ENCODE assay signal across 1 cellular context in the genomic region with DNA sequence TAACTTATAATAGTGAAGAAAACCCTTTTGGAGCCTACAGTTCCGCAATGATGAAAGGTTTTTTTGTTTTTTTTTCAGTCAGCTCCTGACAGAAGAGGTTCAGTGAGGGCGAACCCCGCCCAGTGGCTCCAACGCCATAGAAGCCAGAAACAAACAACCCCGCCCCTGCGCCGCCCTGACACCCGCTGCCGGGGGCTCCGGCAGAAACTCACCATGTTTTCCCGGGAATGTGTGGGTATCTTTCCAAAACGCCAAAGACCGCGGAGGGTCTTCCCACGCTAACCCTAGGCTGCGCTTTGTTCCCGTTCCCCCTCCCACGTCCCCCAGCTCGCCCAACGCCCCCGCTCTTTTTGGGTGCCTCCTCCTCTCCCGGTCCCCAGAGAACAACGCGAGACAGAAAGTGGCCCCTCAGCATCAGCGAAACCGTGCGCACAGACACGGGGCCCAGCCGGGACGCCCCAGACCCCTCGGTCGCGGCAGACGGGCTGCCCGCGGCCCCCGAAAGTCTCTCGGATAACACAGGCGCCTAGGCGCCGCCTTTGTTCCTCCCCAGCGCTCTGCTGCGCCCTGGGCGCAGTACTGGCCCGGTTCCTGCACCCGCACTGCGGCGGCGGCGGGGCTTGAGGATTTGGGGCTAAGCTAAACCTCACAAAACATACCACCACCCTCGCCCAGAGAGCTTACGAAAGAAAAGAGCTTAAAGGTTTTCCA.
TF ChIP-seq lines count a peak whose summit lies in the region.

No MANE protein-coding gene starts in this region.

TF ChIP-seq in IMR-90, 13 proteins besides CTCF, POLR2A, EP300 and RAD21:
- TF ChIP-seq NFE2L2 (IDR thresholded peaks at IDR 0.05; ENCODE audit: low read depth, low read length) (no peak), MAFK (IDR thresholded peaks at IDR 0.05; ENCODE audit: low read depth, low read length) (no peak), MAZ (IDR thresholded peaks at IDR 0.05; ENCODE audit: borderline replicate concordance, low read depth, low read length) (peak; percentile 7; the same call in 1 of the 2 replicates), SMC3 (IDR thresholded peaks at IDR 0.05; ENCODE audit: low read depth, low read length) (no peak)
- TF ChIP-seq, protein P1, sequence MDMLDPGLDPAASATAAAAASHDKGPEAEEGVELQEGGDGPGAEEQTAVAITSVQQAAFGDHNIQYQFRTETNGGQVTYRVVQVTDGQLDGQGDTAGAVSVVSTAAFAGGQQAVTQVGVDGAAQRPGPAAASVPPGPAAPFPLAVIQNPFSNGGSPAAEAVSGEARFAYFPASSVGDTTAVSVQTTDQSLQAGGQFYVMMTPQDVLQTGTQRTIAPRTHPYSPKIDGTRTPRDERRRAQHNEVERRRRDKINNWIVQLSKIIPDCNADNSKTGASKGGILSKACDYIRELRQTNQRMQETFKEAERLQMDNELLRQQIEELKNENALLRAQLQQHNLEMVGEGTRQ (IDR thresholded peaks at IDR 0.05; ENCODE audit: low read depth, low read length): no peak
